In the genomic region with DNA sequence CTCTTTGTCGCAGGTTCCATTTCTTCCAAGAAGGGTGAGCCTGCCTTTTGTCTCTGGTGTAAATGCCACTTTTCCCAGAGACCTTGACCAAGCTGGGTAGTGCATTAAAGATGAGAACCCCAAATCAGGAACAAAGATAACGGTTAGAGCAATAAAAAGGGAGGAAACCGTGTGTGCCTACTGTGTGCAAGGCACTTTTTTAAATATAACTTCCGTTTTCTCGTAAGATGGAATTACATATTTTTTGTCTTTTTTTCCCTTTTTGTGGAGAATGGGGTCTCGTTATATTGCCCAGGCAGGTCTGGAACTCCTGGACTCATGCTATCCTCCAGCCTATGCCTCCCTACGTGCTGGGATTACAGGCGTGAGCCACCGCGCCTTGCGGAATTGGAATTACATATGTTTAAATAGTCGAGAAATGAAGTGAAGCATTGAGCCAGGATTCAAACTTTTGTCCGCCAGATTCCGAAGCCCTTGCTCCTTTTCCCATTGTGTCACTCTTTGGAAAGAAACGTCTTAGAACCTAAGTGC, we compare ENCODE assay signal across 1 cellular context.
A peak's percentile ranks its signal among the peaks of the same experiment; 100 is the strongest.
TF ChIP-seq lines count a peak whose summit lies in the region.

No MANE protein-coding gene starts in this region.

TF ChIP-seq in K562, 482 proteins besides CTCF, POLR2A, EP300 and RAD21 (continued from another document and continues in another):
- TF ChIP-seq, protein P1, sequence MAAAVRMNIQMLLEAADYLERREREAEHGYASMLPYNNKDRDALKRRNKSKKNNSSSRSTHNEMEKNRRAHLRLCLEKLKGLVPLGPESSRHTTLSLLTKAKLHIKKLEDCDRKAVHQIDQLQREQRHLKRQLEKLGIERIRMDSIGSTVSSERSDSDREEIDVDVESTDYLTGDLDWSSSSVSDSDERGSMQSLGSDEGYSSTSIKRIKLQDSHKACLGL (CRISPR knock-in tag; IDR thresholded peaks at IDR 0.05; ENCODE audit: borderline replicate concordance, poor library complexity, severe bottlenecking): no peak
- TF ChIP-seq, protein P2, sequence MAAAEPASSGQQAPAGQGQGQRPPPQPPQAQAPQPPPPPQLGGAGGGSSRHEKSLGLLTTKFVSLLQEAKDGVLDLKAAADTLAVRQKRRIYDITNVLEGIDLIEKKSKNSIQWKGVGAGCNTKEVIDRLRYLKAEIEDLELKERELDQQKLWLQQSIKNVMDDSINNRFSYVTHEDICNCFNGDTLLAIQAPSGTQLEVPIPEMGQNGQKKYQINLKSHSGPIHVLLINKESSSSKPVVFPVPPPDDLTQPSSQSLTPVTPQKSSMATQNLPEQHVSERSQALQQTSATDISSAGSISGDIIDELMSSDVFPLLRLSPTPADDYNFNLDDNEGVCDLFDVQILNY (CRISPR knock-in tag; IDR thresholded peaks at IDR 0.05): no peak
- TF ChIP-seq HMGN3 (IDR thresholded peaks at IDR 0.05; ENCODE audit: borderline replicate concordance, extremely low read depth, insufficient read length, low read depth, low read length): no peak
- no peak for TF ChIP-seq PHB (CRISPR knock-in tag; IDR thresholded peaks at IDR 0.05)
- no peak for TF ChIP-seq ATF7 (IDR thresholded peaks at IDR 0.05)
- TF ChIP-seq, protein P3, sequence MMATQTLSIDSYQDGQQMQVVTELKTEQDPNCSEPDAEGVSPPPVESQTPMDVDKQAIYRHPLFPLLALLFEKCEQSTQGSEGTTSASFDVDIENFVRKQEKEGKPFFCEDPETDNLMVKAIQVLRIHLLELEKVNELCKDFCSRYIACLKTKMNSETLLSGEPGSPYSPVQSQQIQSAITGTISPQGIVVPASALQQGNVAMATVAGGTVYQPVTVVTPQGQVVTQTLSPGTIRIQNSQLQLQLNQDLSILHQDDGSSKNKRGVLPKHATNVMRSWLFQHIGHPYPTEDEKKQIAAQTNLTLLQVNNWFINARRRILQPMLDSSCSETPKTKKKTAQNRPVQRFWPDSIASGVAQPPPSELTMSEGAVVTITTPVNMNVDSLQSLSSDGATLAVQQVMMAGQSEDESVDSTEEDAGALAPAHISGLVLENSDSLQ (IDR thresholded peaks at IDR 0.05): 0 out of 2 replicates have a peak, but pooled peaks have one; percentile 10
- no peak for TF ChIP-seq ZNF551 (CRISPR knock-in tag; IDR thresholded peaks at IDR 0.05)
- TF ChIP-seq ZNF696 (CRISPR knock-in tag; conservative IDR thresholded peaks at IDR 0.05): no peak
- TF ChIP-seq, protein P4, sequence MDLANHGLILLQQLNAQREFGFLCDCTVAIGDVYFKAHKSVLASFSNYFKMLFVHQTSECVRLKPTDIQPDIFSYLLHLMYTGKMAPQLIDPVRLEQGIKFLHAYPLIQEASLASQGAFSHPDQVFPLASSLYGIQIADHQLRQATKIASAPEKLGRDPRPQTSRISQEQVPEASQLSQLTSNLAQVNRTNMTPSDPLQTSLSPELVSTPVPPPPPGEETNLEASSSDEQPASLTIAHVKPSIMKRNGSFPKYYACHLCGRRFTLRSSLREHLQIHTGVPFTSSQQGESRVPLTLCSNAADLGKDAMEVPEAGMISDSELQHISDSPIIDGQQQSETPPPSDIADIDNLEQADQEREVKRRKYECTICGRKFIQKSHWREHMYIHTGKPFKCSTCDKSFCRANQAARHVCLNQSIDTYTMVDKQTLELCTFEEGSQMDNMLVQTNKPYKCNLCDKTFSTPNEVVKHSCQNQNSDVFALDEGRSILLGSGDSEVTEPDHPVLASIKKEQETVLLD (IDR thresholded peaks at IDR 0.05): 0 out of 2 replicates have a peak, but pooled peaks have one; percentile 6
- TF ChIP-seq ASH1L (IDR thresholded peaks at IDR 0.05; ENCODE audit: borderline replicate concordance, low read depth, partially characterized antibody): no peak
- no peak for TF ChIP-seq TGIF2 (CRISPR knock-in tag; IDR thresholded peaks at IDR 0.05)
- TF ChIP-seq SAFB2 (IDR thresholded peaks at IDR 0.05; ENCODE audit: borderline replicate concordance, low read depth, low read length, severe bottlenecking): no peak
- TF ChIP-seq BACH1 (tag; IDR thresholded peaks at IDR 0.05): no peak
- TF ChIP-seq SMARCC2 (IDR thresholded peaks at IDR 0.05; ENCODE audit: low read depth): no peak
- no peak for TF ChIP-seq ZBED1 (IDR thresholded peaks at IDR 0.05)
- no peak for TF ChIP-seq ZNF23 (CRISPR knock-in tag; IDR thresholded peaks at IDR 0.05)
- no peak for TF ChIP-seq ZNF766 (CRISPR knock-in tag; conservative IDR thresholded peaks at IDR 0.05)
- no peak for TF ChIP-seq ZBTB7A (IDR thresholded peaks at IDR 0.05; ENCODE audit: borderline replicate concordance, control insufficient read depth, low read depth, low read length)
- TF ChIP-seq RBFOX2 (IDR thresholded peaks at IDR 0.05; ENCODE audit: low read depth, low read length): no peak
- TF ChIP-seq, protein P5, sequence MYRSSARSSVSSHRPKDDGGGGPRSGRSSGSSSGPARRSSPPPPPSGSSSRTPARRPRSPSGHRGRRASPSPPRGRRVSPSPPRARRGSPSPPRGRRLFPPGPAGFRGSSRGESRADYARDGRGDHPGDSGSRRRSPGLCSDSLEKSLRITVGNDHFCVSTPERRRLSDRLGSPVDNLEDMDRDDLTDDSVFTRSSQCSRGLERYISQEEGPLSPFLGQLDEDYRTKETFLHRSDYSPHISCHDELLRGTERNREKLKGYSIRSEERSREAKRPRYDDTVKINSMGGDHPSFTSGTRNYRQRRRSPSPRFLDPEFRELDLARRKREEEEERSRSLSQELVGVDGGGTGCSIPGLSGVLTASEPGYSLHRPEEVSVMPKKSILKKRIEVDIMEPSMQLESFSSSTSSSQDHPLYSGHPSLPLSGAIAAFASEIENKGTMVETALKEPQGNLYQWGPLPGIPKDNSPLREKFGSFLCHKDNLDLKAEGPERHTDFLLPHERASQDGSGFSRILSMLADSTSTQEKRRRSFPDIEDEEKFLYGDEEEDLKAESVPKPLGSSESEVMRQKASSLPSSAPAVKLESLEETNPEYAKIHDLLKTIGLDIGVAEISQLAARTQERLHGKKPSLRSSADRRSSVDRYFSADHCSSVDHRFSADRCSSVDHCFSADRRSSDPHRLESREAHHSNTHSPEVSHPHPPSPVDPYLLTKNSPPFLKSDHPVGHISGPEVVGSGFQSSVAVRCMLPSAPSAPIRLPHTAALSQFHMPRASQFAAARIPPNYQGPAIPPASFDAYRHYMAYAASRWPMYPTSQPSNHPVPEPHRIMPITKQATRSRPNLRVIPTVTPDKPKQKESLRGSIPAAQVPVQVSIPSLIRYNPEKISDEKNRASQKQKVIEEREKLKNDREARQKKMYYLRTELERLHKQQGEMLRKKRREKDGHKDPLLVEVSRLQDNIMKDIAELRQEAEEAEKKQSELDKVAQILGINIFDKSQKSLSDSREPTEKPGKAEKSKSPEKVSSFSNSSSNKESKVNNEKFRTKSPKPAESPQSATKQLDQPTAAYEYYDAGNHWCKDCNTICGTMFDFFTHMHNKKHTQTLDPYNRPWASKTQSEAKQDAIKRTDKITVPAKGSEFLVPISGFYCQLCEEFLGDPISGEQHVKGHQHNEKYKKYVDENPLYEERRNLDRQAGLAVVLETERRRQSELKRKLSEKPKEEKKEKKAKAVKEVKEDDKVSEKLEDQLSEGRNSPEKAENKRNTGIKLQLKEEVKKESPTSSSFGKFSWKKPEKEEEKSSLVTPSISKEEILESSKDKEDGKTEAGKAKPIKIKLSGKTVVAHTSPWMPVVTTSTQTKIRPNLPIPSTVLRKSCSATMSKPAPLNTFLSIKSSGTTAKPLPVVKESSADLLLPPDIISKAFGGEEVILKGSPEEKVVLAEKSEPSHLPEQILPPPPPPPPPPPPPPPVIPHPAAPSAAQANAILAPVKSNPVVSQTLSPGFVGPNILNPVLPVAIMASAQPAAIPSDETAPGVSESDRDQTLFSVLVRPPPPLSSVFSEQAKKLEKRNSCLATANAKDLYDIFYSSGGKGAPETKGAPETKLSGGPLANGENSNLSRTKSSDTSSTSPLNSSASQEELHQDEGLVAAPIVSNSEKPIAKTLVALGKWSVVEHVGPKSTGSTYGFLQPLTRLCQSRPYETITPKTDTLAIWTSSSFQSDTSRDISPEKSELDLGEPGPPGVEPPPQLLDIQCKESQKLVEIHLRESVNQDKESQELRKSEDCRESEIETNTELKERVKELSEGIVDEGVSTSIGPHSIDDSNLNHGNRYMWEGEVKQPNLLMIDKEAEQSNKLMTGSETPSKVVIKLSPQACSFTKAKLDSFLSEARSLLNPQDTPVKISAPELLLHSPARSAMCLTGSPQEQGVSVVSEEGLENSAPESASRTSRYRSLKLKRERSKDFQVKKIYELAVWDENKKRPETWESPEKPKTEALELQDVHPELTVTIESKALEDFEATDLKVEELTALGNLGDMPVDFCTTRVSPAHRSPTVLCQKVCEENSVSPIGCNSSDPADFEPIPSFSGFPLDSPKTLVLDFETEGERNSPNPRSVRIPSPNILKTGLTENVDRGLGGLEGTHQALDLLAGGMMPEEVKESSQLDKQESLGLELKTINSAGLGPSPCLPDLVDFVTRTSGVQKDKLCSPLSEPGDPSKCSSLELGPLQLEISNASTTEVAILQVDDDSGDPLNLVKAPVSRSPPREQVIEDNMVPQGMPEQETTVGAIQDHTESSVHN (IDR thresholded peaks at IDR 0.05; ENCODE audit: borderline replicate concordance in 1 of 2, low read depth in 1 of 2): no peak
- no peak for TF ChIP-seq MYBL2 (IDR thresholded peaks at IDR 0.05; ENCODE audit: low read depth)
- TF ChIP-seq MYBL2 (CRISPR knock-in tag; IDR thresholded peaks at IDR 0.05; ENCODE audit: borderline replicate concordance): no peak
- no peak for TF ChIP-seq TARDBP (IDR thresholded peaks at IDR 0.05)
- TF ChIP-seq L3MBTL2 (IDR thresholded peaks at IDR 0.05): no peak
- TF ChIP-seq ZNF232 (CRISPR knock-in tag; IDR thresholded peaks at IDR 0.05): no peak
- TF ChIP-seq POLR2AphosphoS5 (IDR thresholded peaks at IDR 0.05; ENCODE audit: control insufficient read depth, insufficient read depth, low read depth, low read length): no peak
- TF ChIP-seq, protein P6, sequence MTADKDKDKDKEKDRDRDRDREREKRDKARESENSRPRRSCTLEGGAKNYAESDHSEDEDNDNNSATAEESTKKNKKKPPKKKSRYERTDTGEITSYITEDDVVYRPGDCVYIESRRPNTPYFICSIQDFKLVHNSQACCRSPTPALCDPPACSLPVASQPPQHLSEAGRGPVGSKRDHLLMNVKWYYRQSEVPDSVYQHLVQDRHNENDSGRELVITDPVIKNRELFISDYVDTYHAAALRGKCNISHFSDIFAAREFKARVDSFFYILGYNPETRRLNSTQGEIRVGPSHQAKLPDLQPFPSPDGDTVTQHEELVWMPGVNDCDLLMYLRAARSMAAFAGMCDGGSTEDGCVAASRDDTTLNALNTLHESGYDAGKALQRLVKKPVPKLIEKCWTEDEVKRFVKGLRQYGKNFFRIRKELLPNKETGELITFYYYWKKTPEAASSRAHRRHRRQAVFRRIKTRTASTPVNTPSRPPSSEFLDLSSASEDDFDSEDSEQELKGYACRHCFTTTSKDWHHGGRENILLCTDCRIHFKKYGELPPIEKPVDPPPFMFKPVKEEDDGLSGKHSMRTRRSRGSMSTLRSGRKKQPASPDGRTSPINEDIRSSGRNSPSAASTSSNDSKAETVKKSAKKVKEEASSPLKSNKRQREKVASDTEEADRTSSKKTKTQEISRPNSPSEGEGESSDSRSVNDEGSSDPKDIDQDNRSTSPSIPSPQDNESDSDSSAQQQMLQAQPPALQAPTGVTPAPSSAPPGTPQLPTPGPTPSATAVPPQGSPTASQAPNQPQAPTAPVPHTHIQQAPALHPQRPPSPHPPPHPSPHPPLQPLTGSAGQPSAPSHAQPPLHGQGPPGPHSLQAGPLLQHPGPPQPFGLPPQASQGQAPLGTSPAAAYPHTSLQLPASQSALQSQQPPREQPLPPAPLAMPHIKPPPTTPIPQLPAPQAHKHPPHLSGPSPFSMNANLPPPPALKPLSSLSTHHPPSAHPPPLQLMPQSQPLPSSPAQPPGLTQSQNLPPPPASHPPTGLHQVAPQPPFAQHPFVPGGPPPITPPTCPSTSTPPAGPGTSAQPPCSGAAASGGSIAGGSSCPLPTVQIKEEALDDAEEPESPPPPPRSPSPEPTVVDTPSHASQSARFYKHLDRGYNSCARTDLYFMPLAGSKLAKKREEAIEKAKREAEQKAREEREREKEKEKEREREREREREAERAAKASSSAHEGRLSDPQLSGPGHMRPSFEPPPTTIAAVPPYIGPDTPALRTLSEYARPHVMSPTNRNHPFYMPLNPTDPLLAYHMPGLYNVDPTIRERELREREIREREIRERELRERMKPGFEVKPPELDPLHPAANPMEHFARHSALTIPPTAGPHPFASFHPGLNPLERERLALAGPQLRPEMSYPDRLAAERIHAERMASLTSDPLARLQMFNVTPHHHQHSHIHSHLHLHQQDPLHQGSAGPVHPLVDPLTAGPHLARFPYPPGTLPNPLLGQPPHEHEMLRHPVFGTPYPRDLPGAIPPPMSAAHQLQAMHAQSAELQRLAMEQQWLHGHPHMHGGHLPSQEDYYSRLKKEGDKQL (CRISPR knock-in tag; IDR thresholded peaks at IDR 0.05; ENCODE audit: borderline replicate concordance): no peak
- TF ChIP-seq NFXL1 (CRISPR knock-in tag; IDR thresholded peaks at IDR 0.05): no peak
- TF ChIP-seq, protein P7, sequence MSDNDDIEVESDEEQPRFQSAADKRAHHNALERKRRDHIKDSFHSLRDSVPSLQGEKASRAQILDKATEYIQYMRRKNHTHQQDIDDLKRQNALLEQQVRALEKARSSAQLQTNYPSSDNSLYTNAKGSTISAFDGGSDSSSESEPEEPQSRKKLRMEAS (CRISPR knock-in tag; IDR thresholded peaks at IDR 0.05): no peak
- TF ChIP-seq STAT5A (IDR thresholded peaks at IDR 0.05; ENCODE audit: borderline replicate concordance, low read length): 0 out of 2 replicates have a peak, but pooled peaks have one; percentile 11
- no peak for TF ChIP-seq NFE2 (IDR thresholded peaks at IDR 0.05; ENCODE audit: low read depth)
- TF ChIP-seq, protein P8, sequence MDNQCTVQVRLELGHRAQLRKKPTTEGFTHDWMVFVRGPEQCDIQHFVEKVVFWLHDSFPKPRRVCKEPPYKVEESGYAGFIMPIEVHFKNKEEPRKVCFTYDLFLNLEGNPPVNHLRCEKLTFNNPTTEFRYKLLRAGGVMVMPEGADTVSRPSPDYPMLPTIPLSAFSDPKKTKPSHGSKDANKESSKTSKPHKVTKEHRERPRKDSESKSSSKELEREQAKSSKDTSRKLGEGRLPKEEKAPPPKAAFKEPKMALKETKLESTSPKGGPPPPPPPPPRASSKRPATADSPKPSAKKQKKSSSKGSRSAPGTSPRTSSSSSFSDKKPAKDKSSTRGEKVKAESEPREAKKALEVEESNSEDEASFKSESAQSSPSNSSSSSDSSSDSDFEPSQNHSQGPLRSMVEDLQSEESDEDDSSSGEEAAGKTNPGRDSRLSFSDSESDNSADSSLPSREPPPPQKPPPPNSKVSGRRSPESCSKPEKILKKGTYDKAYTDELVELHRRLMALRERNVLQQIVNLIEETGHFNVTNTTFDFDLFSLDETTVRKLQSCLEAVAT (IDR thresholded peaks at IDR 0.05): peak in 1 of 2 experiments; percentile 27; a peak in 1 of 4 replicates
- no peak for TF ChIP-seq SIN3A (IDR thresholded peaks at IDR 0.05; ENCODE audit: borderline replicate concordance in 2 of 2, control insufficient read depth in 1 of 2, low read depth in 2 of 2, low read length in 2 of 2)
- peak; percentile 45; the same call in 1 of the 2 replicates for TF ChIP-seq SMARCA5 (IDR thresholded peaks at IDR 0.05)
- TF ChIP-seq ZNF197 (CRISPR knock-in tag; IDR thresholded peaks at IDR 0.05; ENCODE audit: low read depth): no peak
- TF ChIP-seq CTBP1 (IDR thresholded peaks at IDR 0.05; ENCODE audit: borderline replicate concordance): no peak
- TF ChIP-seq, protein P9, sequence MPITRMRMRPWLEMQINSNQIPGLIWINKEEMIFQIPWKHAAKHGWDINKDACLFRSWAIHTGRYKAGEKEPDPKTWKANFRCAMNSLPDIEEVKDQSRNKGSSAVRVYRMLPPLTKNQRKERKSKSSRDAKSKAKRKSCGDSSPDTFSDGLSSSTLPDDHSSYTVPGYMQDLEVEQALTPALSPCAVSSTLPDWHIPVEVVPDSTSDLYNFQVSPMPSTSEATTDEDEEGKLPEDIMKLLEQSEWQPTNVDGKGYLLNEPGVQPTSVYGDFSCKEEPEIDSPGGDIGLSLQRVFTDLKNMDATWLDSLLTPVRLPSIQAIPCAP (CRISPR knock-in tag; IDR thresholded peaks at IDR 0.05; ENCODE audit: borderline replicate concordance): 0 out of 2 replicates have a peak, but pooled peaks have one; percentile 39
- no peak for TF ChIP-seq ZFX (CRISPR knock-in tag; IDR thresholded peaks at IDR 0.05)
- TF ChIP-seq TAF9B (IDR thresholded peaks at IDR 0.05; ENCODE audit: partially characterized antibody): no peak
